ENCODE assay signal across 8 cellular contexts in genomic region chr16:57447142-57447962, GRCh38. TPM values are rescaled to one million over a fixed set of nuclear protein-coding genes. Genes with fewer than 3 reads are reported as not detected.
A peak's percentile ranks its signal among the peaks of the same experiment; 100 is the strongest.
DNase-seq lines count a peak whose midpoint lies in the region; FAIRE-seq and TF ChIP-seq lines count a peak whose summit lies in the region.

Gene CIAPIN1 (minus strand): TSS chr16:57447385. CDS start chr16:57440928, 6,457 bp downstream.
A gene with protein sequence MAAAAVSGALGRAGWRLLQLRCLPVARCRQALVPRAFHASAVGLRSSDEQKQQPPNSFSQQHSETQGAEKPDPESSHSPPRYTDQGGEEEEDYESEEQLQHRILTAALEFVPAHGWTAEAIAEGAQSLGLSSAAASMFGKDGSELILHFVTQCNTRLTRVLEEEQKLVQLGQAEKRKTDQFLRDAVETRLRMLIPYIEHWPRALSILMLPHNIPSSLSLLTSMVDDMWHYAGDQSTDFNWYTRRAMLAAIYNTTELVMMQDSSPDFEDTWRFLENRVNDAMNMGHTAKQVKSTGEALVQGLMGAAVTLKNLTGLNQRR (plus strand): TSS chr16:57447479. CDS start chr16:57447506, 27 bp downstream.

- peaks cover 9% of the 10 kb centered on the region for H3K36me3 ChIP-seq in neutrophil

- H3K27me3 ChIP-seq in neutrophil, result no peaks in the 10 kb centered on the region

- no peak for FAIRE-seq in frontal cortex (lab: Jason Lieb, UNC)

- TF ChIP-seq CTCF in neutrophil (IDR thresholded peaks at IDR 0.05), result peak; percentile 19
- TF ChIP-seq CTCF in subcutaneous adipose tissue (IDR thresholded peaks at IDR 0.05; ENCODE audit: low read depth), result no peak

- in situ Hi-C loops in SK-MEL-5 (cut with HindIII; ENCODE audit: low pct_unique_long_range_greater_than_20kb, low sequenced_read_pairs), result no loop called here

- DNase-seq in GM03348 (ENCODE audit: low spot score), result peak; percentile 98
- DNase-seq in HEK293T (ENCODE audit: extremely low spot score), result peak; percentile 95
- DNase-seq in MV-4-11 (lab: John Stamatoyannopoulos, UW), result peak; percentile 87
- DNase-seq in SK-MEL-5 (ENCODE audit: low read depth, low spot score), result peak; percentile 89
- peak; percentile 92 for DNase-seq in activated naive CD4-positive, alpha-beta T cell treated with Interleukin-2 at 50 U/mL for 16 hours
- peak; percentile 80 to 93 for DNase-seq in frontal cortex (ENCODE audit: low spot score in 2 of 2)

- CTCF ChIA-PET in HEK293T (lab: Yijun Ruan, JAX), result interaction anchor here (1.0 to 1.4 kb wide), 2 partner anchors 13 to 15 kb away, joined by 3 to 10 read pairs; partner anchors contain the start of gene POLR2C

- H3K27ac ChIP-seq in neutrophil, result peak within 1 kb of the TSS; percentile 71

- H3K4me1 ChIP-seq in neutrophil (ENCODE audit: control insufficient read depth in 1 of 2, insufficient read depth in 1 of 2, low read depth in 1 of 2, low read length in 1 of 2), result peaks cover 17 to 22% of the 10 kb centered on the region in 2 experiments

- POLR2A ChIA-PET in HEK293T (lab: Yijun Ruan, JAX), result interaction anchor here (0.5 to 2.2 kb wide), 26 partner anchors 8 to 147 kb away, joined by 3 to 27 read pairs (median 4); partner anchors contain the start of genes CCDC102A, DOK4 and POLR2C

- no peaks in the 10 kb centered on the region for H3K9me3 ChIP-seq in neutrophil

- peak within 1 kb of the TSS; percentile 81 to 97 for H3K4me3 ChIP-seq in neutrophil (ENCODE audit: low read depth in 1 of 2, low read length in 1 of 2)

TF ChIP-seq in HEK293T, 16 proteins besides CTCF, POLR2A, EP300 and RAD21:
- TF ChIP-seq SUZ12 (IDR thresholded peaks at IDR 0.05), result no peak
- TF ChIP-seq PKNOX1 (IDR thresholded peaks at IDR 0.05), result no peak
- no peak for TF ChIP-seq BHLHE40 (IDR thresholded peaks at IDR 0.05; ENCODE audit: borderline replicate concordance)
- TF ChIP-seq LEF1 (IDR thresholded peaks at IDR 0.05; ENCODE audit: borderline replicate concordance), result no peak
- TF ChIP-seq CTBP1 (IDR thresholded peaks at IDR 0.05; ENCODE audit: borderline replicate concordance), result no peak
- TF ChIP-seq ZNF384 (IDR thresholded peaks at IDR 0.05), result no peak
- TF ChIP-seq SP1 (IDR thresholded peaks at IDR 0.05), result peak; percentile 28; the same call in 1 of the 2 replicates
- TF ChIP-seq ELF4 (IDR thresholded peaks at IDR 0.05), result peak; percentile 82; the same call in 1 of the 2 replicates
- peak; percentile 88 for TF ChIP-seq NFRKB (IDR thresholded peaks at IDR 0.05)
- TF ChIP-seq FOXK2 (IDR thresholded peaks at IDR 0.05), result no peak
- no peak for TF ChIP-seq HDGF (IDR thresholded peaks at IDR 0.05; ENCODE audit: borderline replicate concordance)
- no peak for TF ChIP-seq FOXA1 (IDR thresholded peaks at IDR 0.05)
- peak; percentile 24; the same call in 1 of the 2 replicates for TF ChIP-seq L3MBTL2 (conservative IDR thresholded peaks at IDR 0.05)
- TF ChIP-seq TARDBP (IDR thresholded peaks at IDR 0.05), result no peak
- TF ChIP-seq FOXM1 (IDR thresholded peaks at IDR 0.05; ENCODE audit: borderline replicate concordance), result no peak
- no peak for TF ChIP-seq ARNT (IDR thresholded peaks at IDR 0.05)

RNA-seq across cellular contexts. Expression of gene CIAPIN1, which starts in this region (rescaled TPM):
- 81.6 and 82.3 TPM in 2 replicates for total RNA-seq in SK-MEL-5 (2014; rRNA removed; shearing (Covaris generic))
- 47.2 and 63.0 TPM in 2 replicates for polyA plus RNA-seq in SK-MEL-5 (2015; cell fraction: cytosol; rRNA removed)
- polyA plus RNA-seq in SK-MEL-5 (2015; cell fraction: nucleus; rRNA removed), result 81.4 and 98.5 TPM in 2 replicates
- total RNA-seq in frontal cortex, result 90.9 TPM
- 10 to 100 TPM; 18.5 to 36.7 (median 20.6) TPM for total RNA-seq in subcutaneous adipose tissue

RNA-seq across cellular contexts. Expression of the second gene that starts in this region (rescaled TPM):
- total RNA-seq in SK-MEL-5 (2014; rRNA removed; shearing (Covaris generic)), result 67.7 and 70.7 TPM in 2 replicates
- 69.9 and 77.6 TPM in 2 replicates for polyA plus RNA-seq in SK-MEL-5 (2015; cell fraction: cytosol; rRNA removed)
- 186 and 198 TPM in 2 replicates for polyA plus RNA-seq in SK-MEL-5 (2015; cell fraction: nucleus; rRNA removed)
- total RNA-seq in frontal cortex, result 26.1 TPM
- total RNA-seq in subcutaneous adipose tissue, result 10 to 100 TPM; 23.5 to 49.5 (median 30.1) TPM

Comparison
In these comparisons a context has a peak if more than half of its experiments do, and no peak if none do; other contexts are left out.
1. Peak in every context shown above with its lines: DNase-seq, H3K4me3 ChIP-seq and H3K27ac ChIP-seq.